18 cellular contexts compared by ENCODE assay signal in the genomic region with DNA sequence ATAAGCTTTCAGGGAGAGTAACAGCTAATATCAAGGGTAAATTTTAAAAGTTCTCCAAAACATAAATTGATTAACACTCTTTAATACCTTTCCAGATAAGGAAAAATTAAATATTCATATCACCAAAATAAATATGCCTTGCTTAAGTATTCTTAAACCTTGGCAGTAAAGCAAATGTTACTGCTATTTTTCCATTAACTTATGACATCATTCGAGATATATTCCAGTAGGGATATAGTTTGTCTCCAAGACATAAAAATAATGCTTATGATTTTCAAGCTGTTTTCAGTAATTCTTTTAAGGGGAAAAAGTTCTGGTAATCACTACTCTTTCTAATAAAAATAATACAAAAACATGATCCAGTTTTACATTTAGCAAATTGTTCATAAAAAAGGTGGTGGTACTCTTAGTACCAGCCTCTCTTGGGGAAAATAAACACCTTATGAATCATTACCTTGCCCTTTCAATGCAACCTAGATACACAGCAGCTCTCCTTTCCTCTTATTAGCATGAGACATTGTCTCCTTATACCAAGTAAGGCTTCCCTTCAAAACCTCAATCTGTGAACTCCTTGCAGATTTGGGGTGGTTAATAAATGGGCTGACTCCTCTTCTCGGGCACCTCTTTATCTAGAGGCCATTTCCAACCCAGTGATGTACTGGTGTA. TPM values are rescaled to one million over a fixed set of nuclear protein-coding genes. Genes with fewer than 3 reads are reported as not detected.
"Had no signal": no experiment of that assay in that cellular context is flagged by ENCODE, and none has a peak within 500 bp of the region (broad histone marks: within the 10 kb centered on the region; RNA-seq: fewer than 3 reads in every experiment).

No MANE protein-coding gene starts in this region.

- H3K27ac Mint-ChIP-seq: activated CD8-positive, alpha-beta memory T cell treated with anti-CD3 and anti-CD28 coated beads, Interleukin-2, amount 10 ng/mL, durations not matched to agents 7 days and 5 days; activated naive CD4-positive, alpha-beta T cell treated with anti-CD3 and anti-CD28 coated beads, Interleukin-2, amount 10 ng/mL, durations not matched to agents 7 days and 5 days; dendritic cell treated with granulocyte-macrophage colony-stimulating factor and Interleukin-4, amounts not matched to agents 40 ng/mL and 50 ng/mL, for 4 days; nephron progenitor cell had no signal

- H3K27ac ChIP-seq: brain microvascular endothelial cell, epithelial cell of prostate, gastrocnemius medialis, heart left ventricle, SK-N-MC had no signal

- FAIRE-seq: keratinocyte had no signal

- H3K4me3 Mint-ChIP-seq: activated CD8-positive, alpha-beta memory T cell treated with anti-CD3 and anti-CD28 coated beads, Interleukin-2, amount 10 ng/mL, durations not matched to agents 7 days and 5 days; activated naive CD4-positive, alpha-beta T cell treated with anti-CD3 and anti-CD28 coated beads, Interleukin-2, amount 10 ng/mL, durations not matched to agents 7 days and 5 days; dendritic cell treated with granulocyte-macrophage colony-stimulating factor and Interleukin-4, amounts not matched to agents 40 ng/mL and 50 ng/mL, for 4 days; nephron progenitor cell had no signal

- H3K36me3 ChIP-seq: brain microvascular endothelial cell, gastrocnemius medialis had no signal

- H3K27me3 ChIP-seq: brain microvascular endothelial cell, gastrocnemius medialis, heart left ventricle had no signal

- H3K4me1 Mint-ChIP-seq: activated naive CD4-positive, alpha-beta T cell treated with anti-CD3 and anti-CD28 coated beads, Interleukin-2, amount 10 ng/mL, durations not matched to agents 7 days and 5 days; nephron progenitor cell had no signal

- ATAC-seq: activated CD8-positive, alpha-beta memory T cell treated with anti-CD3 and anti-CD28 coated beads, Interleukin-2, amount 10 ng/mL, durations not matched to agents 7 days and 5 days; gastrocnemius medialis; heart left ventricle; left ventricle myocardium superior had no signal

- H3K27me3 Mint-ChIP-seq: activated CD8-positive, alpha-beta memory T cell treated with anti-CD3 and anti-CD28 coated beads, Interleukin-2, amount 10 ng/mL, durations not matched to agents 7 days and 5 days; activated naive CD4-positive, alpha-beta T cell treated with anti-CD3 and anti-CD28 coated beads, Interleukin-2, amount 10 ng/mL, durations not matched to agents 7 days and 5 days; dendritic cell treated with granulocyte-macrophage colony-stimulating factor and Interleukin-4, amounts not matched to agents 40 ng/mL and 50 ng/mL, for 4 days had no signal

- H3K9me3 Mint-ChIP-seq: activated naive CD4-positive, alpha-beta T cell treated with anti-CD3 and anti-CD28 coated beads, Interleukin-2, amount 10 ng/mL, durations not matched to agents 7 days and 5 days; dendritic cell treated with granulocyte-macrophage colony-stimulating factor and Interleukin-4, amounts not matched to agents 40 ng/mL and 50 ng/mL, for 4 days; nephron progenitor cell had no signal

- H3K9me3 ChIP-seq: gastrocnemius medialis, heart left ventricle had no signal

- H3K4me1 ChIP-seq: gastrocnemius medialis had no signal

- H3K4me3 ChIP-seq: gastrocnemius medialis, heart left ventricle, SK-N-MC had no signal

- DNase-seq: activated CD4-positive, CD25-positive, alpha-beta regulatory T cell; activated CD8-positive, alpha-beta memory T cell treated with anti-CD3 and anti-CD28 coated beads, Interleukin-2, amount 10 ng/mL, durations not matched to agents 7 days and 5 days; activated naive CD4-positive, alpha-beta T cell treated with anti-CD3 and anti-CD28 coated beads, Interleukin-2, amount 10 ng/mL, durations not matched to agents 7 days and 5 days; activated T-cell treated with anti-CD3 and anti-CD28 coated beads, Interleukin-2, amount 50 U/mL, for 1 hour; brain microvascular endothelial cell; effector memory CD4-positive, alpha-beta T cell; gastrocnemius medialis; heart left ventricle; left ventricle myocardium superior; mesendoderm; nephron progenitor cell; occipital lobe; stimulated activated CD4-positive, alpha-beta T cell treated with anti-CD3 and anti-CD28 coated beads, Interleukin-1b, Interleukin-23, amount 100 ng/mL, for 48 hours; trophoblast cell had no signal

RNA-seq across cellular contexts. Expression of gene ZC2HC1B, which starts 52.6 kb away (rescaled TPM):
- total RNA-seq: gastrocnemius medialis, left ventricle myocardium superior had no signal
- polyA plus RNA-seq: heart left ventricle, keratinocyte had no signal
